ENCODE assay signal across 8 cellular contexts in the genomic region with DNA sequence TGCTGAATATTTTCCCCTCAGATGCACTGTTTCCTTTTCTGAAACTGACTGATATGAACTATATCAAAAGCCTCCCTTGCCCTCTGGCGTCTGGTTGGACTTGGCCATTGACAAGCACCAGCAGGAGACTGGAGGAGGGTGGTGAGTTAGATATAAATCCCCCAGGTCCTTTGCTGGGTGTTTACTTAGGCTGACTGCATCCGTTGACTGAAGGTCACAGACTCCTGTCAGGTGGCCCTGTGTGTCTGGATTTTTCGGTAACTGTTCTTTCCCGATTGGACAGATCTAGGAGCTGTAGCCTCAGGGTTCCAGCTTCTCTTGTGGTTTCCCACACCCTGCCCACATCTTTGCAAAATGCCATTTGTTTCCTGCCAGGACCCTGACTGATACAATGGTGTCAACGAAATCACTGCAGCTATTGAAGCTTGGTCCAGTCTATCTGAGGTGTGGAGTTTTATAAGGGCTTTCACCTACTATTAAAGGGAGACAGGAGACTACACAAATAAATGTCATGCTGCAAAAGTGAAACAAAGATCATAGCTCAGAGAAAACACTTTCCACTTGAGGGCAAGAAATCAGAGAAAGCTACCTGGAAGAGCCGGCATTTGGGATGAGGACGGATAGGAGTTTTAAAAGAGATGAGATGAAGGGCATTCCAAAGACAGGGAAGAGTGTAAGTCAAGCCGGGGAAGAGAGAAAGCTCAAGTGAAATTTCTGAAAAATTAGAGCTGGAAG. TPM values are rescaled to one million over a fixed set of nuclear protein-coding genes. Genes with fewer than 3 reads are reported as not detected.
A peak's percentile ranks its signal among the peaks of the same experiment; 100 is the strongest.
DNase-seq lines count a peak whose midpoint lies in the region; ATAC-seq, FAIRE-seq and TF ChIP-seq lines count a peak whose summit lies in the region.

No MANE protein-coding gene starts in this region.

- no peaks in the 10 kb centered on the region for H3K9me3 ChIP-seq in A549

- peak; percentile 48 to 77 for DNase-seq in A549 (ENCODE audit: low read depth in 1 of 2, low spot score in 1 of 2)
- peak; percentile 42 for DNase-seq in H4 (ENCODE audit: low spot score)
- DNase-seq in T-cell = peak in 1 of 34 experiments; percentile 6
- no peak for DNase-seq in fibroblast of mammary gland (ENCODE audit: low read depth)
- DNase-seq in retina = peak; percentile 39
- DNase-seq in putamen (ENCODE audit: low spot score) = no peak

- TF ChIP-seq EP300 in A549 (IDR thresholded peaks at IDR 0.05) = no peak

- peaks cover 0 to 3% (median 3%) of the 10 kb centered on the region in 3 donors for H3K9me3 Mint-ChIP-seq in T-cell

- peaks cover 20 to 22% (median 22%) of the 10 kb centered on the region in 3 donors for H3K4me1 Mint-ChIP-seq in T-cell

- peaks cover 25% of the 10 kb centered on the region; the same call in 2 of the 3 replicates for H3K4me1 ChIP-seq in A549

- peaks cover 0 to 2% of the 10 kb centered on the region in 2 donors for H3K27me3 Mint-ChIP-seq in T-cell

- TF ChIP-seq POLR2A in A549 (IDR thresholded peaks at IDR 0.05; ENCODE audit: low read length) = no peak

- H3K27ac Mint-ChIP-seq in T-cell = peak overlapping the region; percentile 5 to 89

- ATAC-seq in A549 = peak; percentile 12; a peak in 4 of 6 replicates
- no peak for ATAC-seq in T-cell (replicated peaks in 1 of 4)
- no peak for ATAC-seq in HG03378 (IDR thresholded peaks at IDR 0.05; ENCODE audit: unreplicated experiment)
- ATAC-seq in HG03460 (IDR thresholded peaks at IDR 0.05; ENCODE audit: unreplicated experiment) = no peak

- TF ChIP-seq CTCF in A549 (IDR thresholded peaks at IDR 0.05) (no peak; the same call in 2 of the 3 replicates), fibroblast of mammary gland (conservative IDR thresholded peaks at IDR 0.05; ENCODE audit: control insufficient read depth, insufficient read depth, low read depth, low read length) (no peak)

- peak; percentile 52 to 61 for TF ChIP-seq RAD21 in A549 (conservative IDR thresholded peaks at IDR 0.05 in 1 of 2, IDR thresholded peaks at IDR 0.05 in 1 of 2)

- CTCF ChIA-PET in A549 (lab: Yijun Ruan, JAX) (interaction anchor here (1.0 to 3.1 kb wide), 6 partner anchors 16 to 293 kb away, joined by 3 to 19 read pairs (median 4); no protein-coding TSS in a partner anchor), T-cell (lab: Charles Lee) (interaction anchor here (1.1 to 1.4 kb wide), 4 partner anchors 9 to 316 kb away, joined by 3 to 6 read pairs (median 4); partner anchors contain the start of gene LRIG2 (in 1 of the 2))

- peak overlapping the region; percentile 98 for H3K4me3 ChIP-seq in A549
- peak overlapping the region; percentile 65 for H3K4me3 ChIP-seq in fibroblast of mammary gland (ENCODE audit: control insufficient read depth, low read depth, low read length)

- H3K4me2 ChIP-seq in A549 = peak overlapping the region; percentile 94

- peak overlapping the region; percentile 66 to 98; a peak in 5 of 6 replicates for H3K27ac ChIP-seq in A549

- H3K36me3 Mint-ChIP-seq in T-cell = no peaks in the 10 kb centered on the region

- FAIRE-seq in A549 (lab: Jason Lieb, UNC) = no peak

- POLR2A ChIA-PET in A549 (lab: Yijun Ruan, JAX) (interaction anchor here (0.9 to 2.3 kb wide), 3 partner anchors 8 to 316 kb away, joined by 3 to 9 read pairs (median 4); partner anchors contain the start of gene LRIG2), T-cell (lab: Charles Lee) (no interaction called here)

- WGBS in A549 (ENCODE audit: missing lambda C conversion rate) = 2% methylated on average over 8 of the region's 8 CpGs

- peak overlapping the region; percentile 83 to 94 (median 87) for H3K4me3 Mint-ChIP-seq in T-cell

TF ChIP-seq in A549, 52 proteins besides CTCF, POLR2A, EP300 and RAD21:
- TF ChIP-seq EHMT2 (IDR thresholded peaks at IDR 0.05; ENCODE audit: low read depth) (no peak), HDAC2 (IDR thresholded peaks at IDR 0.05) (no peak), SMC3 (IDR thresholded peaks at IDR 0.05) (peak; percentile 56; the same call in 2 of the 3 replicates), GATA3 (IDR thresholded peaks at IDR 0.05; ENCODE audit: borderline replicate concordance) (peak; percentile 18; the same call in 1 of the 2 replicates), MYC (IDR thresholded peaks at IDR 0.05; ENCODE audit: borderline replicate concordance, low read length) (no peak), ATOH8 (CRISPR knock-in tag; IDR thresholded peaks at IDR 0.05; ENCODE audit: low read depth) (no peak), USF2 (IDR thresholded peaks at IDR 0.05) (0 out of 2 replicates have a peak, but pooled peaks have one; percentile 17), ZNF302 (CRISPR knock-in tag; IDR thresholded peaks at IDR 0.05) (no peak), HOXA7 (CRISPR knock-in tag; IDR thresholded peaks at IDR 0.05) (no peak), ZFP36 (IDR thresholded peaks at IDR 0.05; ENCODE audit: borderline replicate concordance, partially characterized antibody) (no peak)
TF ChIP-seq in A549: peak in this region for 3.

RNA-seq across cellular contexts. Expression of gene MAGI3, which starts 1.5 kb away (rescaled TPM):
- polyA plus RNA-seq in A549 (2011; rRNA removed) = 7.9 and 8.2 TPM in 2 replicates
- 2.7 and 3.0 TPM in 2 replicates for polyA plus RNA-seq in A549 (2012; cell fraction: cytosol; rRNA removed)
- polyA plus RNA-seq in A549 (2012; cell fraction: nucleus; rRNA removed) = 1.9 and 2.4 TPM in 2 replicates
- polyA plus RNA-seq in A549 (2017; fragmentation: RNase III; extraction: RNeasy Plus Mini Kit Qiagen cat#74134 plus additional on column Dnase treatment) = 3.8 to 4.5 TPM (median 4.1 TPM) in 3 replicates
- polyA minus RNA-seq in A549 (2011; rRNA and poly(A)+ RNA removed) = 13.5 and 14.4 TPM in 2 replicates
- total RNA-seq in H4 (2014; rRNA removed; shearing (Covaris generic)) = 3.0 and 4.1 TPM in 2 replicates
- total RNA-seq in T-cell = 1 to 10 TPM; 4.5 to 8.1 (median 5.6) TPM

Comparison
In these comparisons a context has a peak if more than half of its experiments do, and no peak if none do; other contexts are left out.
1. ATAC-seq: peak in A549 (2 of 2); none in T-cell (0 of 4), HG03378 (single experiment) and HG03460 (single experiment).
2. DNase-seq: peak in A549 (2 of 2), H4 (single experiment) and retina (single experiment); none in fibroblast of mammary gland (single experiment) and putamen (single experiment).